ENCODE assay signal across 13 cellular contexts in genomic region chr3:123634149-123635051, GRCh38. TPM values are rescaled to one million over a fixed set of nuclear protein-coding genes. Genes with fewer than 3 reads are reported as not detected.
DNase-seq lines count a peak whose midpoint lies in the region; ATAC-seq and TF ChIP-seq lines count a peak whose summit lies in the region.
"Had no signal": no experiment of that assay in that cellular context is flagged by ENCODE, and none has a peak within 500 bp of the region (broad histone marks: within the 10 kb centered on the region; RNA-seq: fewer than 3 reads in every experiment).

No MANE protein-coding gene starts in this region.

- no peak for TF ChIP-seq CTCF in ascending aorta (IDR thresholded peaks at IDR 0.05)
- TF ChIP-seq CTCF in mucosa of descending colon (IDR thresholded peaks at IDR 0.05), result no peak
- TF ChIP-seq CTCF in upper lobe of right lung (IDR thresholded peaks at IDR 0.05), result no peak

- H3K27me3 ChIP-seq in ascending aorta (no peaks in the 10 kb centered on the region), upper lobe of right lung (no peaks in the 10 kb centered on the region), HAP-1 (ENCODE audit: low read depth) (no peaks in the 10 kb centered on the region)
- H3K27me3 ChIP-seq: brain microvascular endothelial cell, ovary had no signal

- DNase-seq in NCI-H510A treated with DMSO at 0.1 percent for 48 hours (lab: John Stamatoyannopoulos, UW) (peak; percentile 11), NCI-H510A (lab: John Stamatoyannopoulos, UW) (no peak), ascending aorta (ENCODE audit: low spot score in 2 of 2) (peak in 1 of 2 donors; percentile 61), mucosa of descending colon (no peak), upper lobe of right lung (no peak), HAP-1 (ENCODE audit: low spot score in 2 of 2) (no peak), DMS153 treated with DMSO at 0.1 percent for 48 hours (lab: John Stamatoyannopoulos, UW; ENCODE audit: unreplicated experiment) (no peak)
- DNase-seq: activated T-cell treated with anti-CD3 and anti-CD28 coated beads, Interleukin-2, amount 50 U/mL, for 24 hours; brain microvascular endothelial cell; stimulated activated CD4-positive, alpha-beta T cell treated with anti-CD3 and anti-CD28 coated beads, Interleukin-2, amount 100 ng/mL, for 24 hours; stimulated activated naive CD8-positive, alpha-beta T cell treated with anti-CD3 and anti-CD28 coated beads, Interleukin-15, Interleukin-2, amounts not matched to agents 100 U/mL and 50 U/mL, for 24 hours had no signal

- H3K4me3 ChIP-seq in ascending aorta, result no peak overlapping the region
- no peak overlapping the region for H3K4me3 ChIP-seq in mucosa of descending colon
- no peak overlapping the region for H3K4me3 ChIP-seq in upper lobe of right lung
- H3K4me3 ChIP-seq in HAP-1, result no peak overlapping the region
- H3K4me3 ChIP-seq: ovary had no signal

- ATAC-seq in mucosa of descending colon (peak; percentile 9), upper lobe of right lung (no peak), GM21717 (IDR thresholded peaks at IDR 0.05; ENCODE audit: unreplicated experiment) (no peak)
- ATAC-seq: stimulated activated naive CD8-positive, alpha-beta T cell treated with anti-CD3 and anti-CD28 coated beads, Interleukin-15, Interleukin-2, amounts not matched to agents 100 U/mL and 50 U/mL, for 24 hours had no signal

- intact Hi-C loops in ascending aorta (cut with DNase I) (no loop called here), mucosa of descending colon (cut with DNase I, micrococcal nuclease) (no loop called here), upper lobe of right lung (cut with DNase I) (no loop called here)

- H3K27ac ChIP-seq in ascending aorta (peak overlapping the region; percentile 68 to 69), upper lobe of right lung (peak overlapping the region; percentile 34)
- H3K27ac ChIP-seq: brain microvascular endothelial cell had no signal

- H3K9me3 ChIP-seq in ascending aorta (no peaks in the 10 kb centered on the region), mucosa of descending colon (no peaks in the 10 kb centered on the region), upper lobe of right lung (no peaks in the 10 kb centered on the region), HAP-1 (no peaks in the 10 kb centered on the region)
- H3K9me3 ChIP-seq: ovary had no signal

- H3K36me3 ChIP-seq in ascending aorta (peaks cover 64 to 77% of the 10 kb centered on the region in 2 donors), mucosa of descending colon (ENCODE audit: low read depth) (no peaks in the 10 kb centered on the region), upper lobe of right lung (peaks cover 44% of the 10 kb centered on the region), HAP-1 (replicated peaks) (no peaks in the 10 kb centered on the region)
- H3K36me3 ChIP-seq: brain microvascular endothelial cell, ovary had no signal

- H3K4me1 ChIP-seq in ascending aorta (peaks cover 15 to 42% of the 10 kb centered on the region in 2 donors), mucosa of descending colon (ENCODE audit: low read depth) (no peaks in the 10 kb centered on the region), upper lobe of right lung (peaks cover 8% of the 10 kb centered on the region), HAP-1 (no peaks in the 10 kb centered on the region; the same call in 1 of the 2 replicates)

- in situ Hi-C loops in HAP-1 (cut with MboI; ENCODE audit: low sequenced_read_pairs), result no loop called here

RNA-seq across cellular contexts. Expression of gene HACD2, which starts 49.5 kb away (rescaled TPM):
- 10.2 TPM for total RNA-seq in ascending aorta
- 10 to 100 TPM; 40.9 to 65.0 (median 52.7) TPM for total RNA-seq in mucosa of descending colon
- total RNA-seq in upper lobe of right lung, result 47.2 TPM
